1 cellular context compared by ENCODE assay signal in genomic region chrX:39808471-39808917, GRCh38.
TF ChIP-seq lines count a peak whose summit lies in the region.

No MANE protein-coding gene starts in this region.

TF ChIP-seq in H1, 55 proteins besides CTCF, POLR2A, EP300 and RAD21 (continued from another document):
- TF ChIP-seq CHD7 (IDR thresholded peaks at IDR 0.05; ENCODE audit: insufficient replicate concordance, low read length) (no peak), EZH2 (IDR thresholded peaks at IDR 0.05; ENCODE audit: low read depth, low read length, severe bottlenecking) (no peak), RNF2 (IDR thresholded peaks at IDR 0.05; ENCODE audit: borderline replicate concordance, low read depth, low read length, missing control alignments, poor library complexity, severe bottlenecking) (no peak), ASH2L (IDR thresholded peaks at IDR 0.05; ENCODE audit: low read length) (no peak), ZNF274 (IDR thresholded peaks at IDR 0.05; ENCODE audit: borderline replicate concordance, extremely low read depth, low read length) (no peak)
